Comparison of ENCODE assay signal across 8 cellular contexts in genomic region chr9:35689601-35690446, GRCh38. TPM values are rescaled to one million over a fixed set of nuclear protein-coding genes. Genes with fewer than 3 reads are reported as not detected.
DNase-seq lines count a peak whose midpoint lies in the region; ATAC-seq and TF ChIP-seq lines count a peak whose summit lies in the region.

TPM2 (minus strand) TSS chr9:35689925; CDS start chr9:35689817, 108 bp downstream.

- TF ChIP-seq CTCF in CD4-positive, alpha-beta T cell (IDR thresholded peaks at IDR 0.05): no peak

- peak within 1 kb of the TSS; percentile 73 for H3K27ac Mint-ChIP-seq in CD4-positive, alpha-beta T cell

- no peak for DNase-seq in CD4-positive, alpha-beta T cell
- peak; percentile 54 for DNase-seq in cerebellar cortex (ENCODE audit: low spot score)
- DNase-seq in left colon: peak; percentile 63 to 75
- DNase-seq in stromal cell of bone marrow (ENCODE audit: low read depth): peak; percentile 36
- no peak for DNase-seq in cerebellar nuclear complex (lab: John Stamatoyannopoulos, UW)
- DNase-seq in OCI-M2 (lab: John Stamatoyannopoulos, UW; ENCODE audit: unreplicated experiment): no peak

- peak; percentile 10 for ATAC-seq in CD4-positive, alpha-beta T cell (ENCODE audit: poor library complexity)
- ATAC-seq in left colon: peak; percentile 27
- ATAC-seq in HG03045 (IDR thresholded peaks at IDR 0.05; ENCODE audit: unreplicated experiment): no peak

- CTCF ChIA-PET in CD4-positive, alpha-beta T cell (lab: Charles Lee): interaction anchor here (1.2 to 1.8 kb wide), 3 partner anchors 24 to 73 kb away, joined by 3 to 5 read pairs (median 3); no protein-coding TSS in a partner anchor

- H3K27me3 ChIP-seq in CD4-positive, alpha-beta T cell (ENCODE audit: control insufficient read depth, insufficient read depth, low read length): no peaks in the 10 kb centered on the region

- peak within 1 kb of the TSS; percentile 40 for H3K27ac ChIP-seq in CD4-positive, alpha-beta T cell (ENCODE audit: low read depth, low read length)
- H3K27ac ChIP-seq in KOPT-K1 (ENCODE audit: low read depth, low read length, poor library complexity, severe bottlenecking): peak within 1 kb of the TSS; percentile 66

- intact Hi-C loops in CD4-positive, alpha-beta T cell (cut with DNase I, micrococcal nuclease): no loop called here
- intact Hi-C loops in left colon (cut with DNase I, micrococcal nuclease): loop anchor here in 1 of 2 donors (5.0 kb wide), 1 partner anchor 33 kb away; the partner anchor contains the start of genes CCDC107 and RMRP

- no peaks in the 10 kb centered on the region for H3K36me3 ChIP-seq in KOPT-K1 (ENCODE audit: insufficient read depth, low read length)

- H3K9me3 ChIP-seq in CD4-positive, alpha-beta T cell (ENCODE audit: control insufficient read depth, low read length): no peaks in the 10 kb centered on the region
- H3K9me3 ChIP-seq in KOPT-K1 (ENCODE audit: insufficient read depth, low read length, poor library complexity, severe bottlenecking): no peaks in the 10 kb centered on the region

- no peaks in the 10 kb centered on the region for H3K27me3 Mint-ChIP-seq in CD4-positive, alpha-beta T cell

- H3K4me3 Mint-ChIP-seq in CD4-positive, alpha-beta T cell: peak within 1 kb of the TSS; percentile 92

- no peaks in the 10 kb centered on the region for H3K9me3 Mint-ChIP-seq in CD4-positive, alpha-beta T cell

- no peaks in the 10 kb centered on the region for H3K36me3 Mint-ChIP-seq in CD4-positive, alpha-beta T cell (ENCODE audit: low read depth)

- POLR2A ChIA-PET in CD4-positive, alpha-beta T cell (lab: Charles Lee): interaction anchor here (0.8 to 2.3 kb wide), 7 partner anchors 25 to 59 kb away, joined by 3 to 10 read pairs (median 7); partner anchors contain the start of genes ARHGEF39, CREB3 and TLN1

- peaks cover 28% of the 10 kb centered on the region for H3K4me1 Mint-ChIP-seq in CD4-positive, alpha-beta T cell (ENCODE audit: low read depth)

RNA-seq across cellular contexts. Expression of gene TPM2, which starts in this region (rescaled TPM):
- total RNA-seq in CD4-positive, alpha-beta T cell: 10 to 100 TPM; 63.1 to 63.5 TPM
- total RNA-seq in left colon: 100 to 1,000 TPM in 1 of 2 donors, 10 to 100 TPM in 1; 25.9 to 277 TPM

Comparison
In these comparisons a context has a peak if more than half of its experiments do, and no peak if none do; other contexts are left out.
1. DNase-seq: peak in cerebellar cortex (single experiment), left colon (2 of 2) and stromal cell of bone marrow (single experiment); none in CD4-positive, alpha-beta T cell (0 of 10), cerebellar nuclear complex (0 of 2) and OCI-M2 (single experiment).